16 cellular contexts compared by ENCODE assay signal in the genomic region with DNA sequence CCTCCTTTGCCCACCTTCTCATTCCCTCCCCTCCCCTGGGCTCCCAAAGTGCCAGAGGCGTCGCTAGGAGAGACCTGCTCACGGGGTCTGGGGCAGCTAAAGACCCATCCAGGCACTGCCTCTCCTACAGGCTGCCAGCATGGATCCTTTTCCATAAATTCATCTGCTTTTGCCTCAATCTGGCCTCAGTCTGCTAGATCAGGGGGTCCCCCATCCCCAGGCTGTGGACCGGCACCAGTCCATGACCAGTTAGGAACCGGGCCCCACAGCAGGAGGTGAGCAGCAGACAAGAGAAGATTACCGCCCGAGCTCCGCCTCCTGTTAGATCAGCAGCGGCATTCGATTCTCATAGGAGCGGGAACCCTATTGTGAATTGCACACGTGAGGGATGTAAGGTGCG. TPM values are rescaled to one million over a fixed set of nuclear protein-coding genes. Genes with fewer than 3 reads are reported as not detected.
DNase-seq lines count a peak whose midpoint lies in the region; ATAC-seq and TF ChIP-seq lines count a peak whose summit lies in the region.
"Had no signal": no experiment of that assay in that cellular context is flagged by ENCODE, and none has a peak within 500 bp of the region (broad histone marks: within the 10 kb centered on the region; RNA-seq: fewer than 3 reads in every experiment).

No MANE protein-coding gene starts in this region.

- 96% methylated on average over 13 of the region's 13 CpGs for WGBS in SK-N-SH (ENCODE audit: low lambda C conversion rate)

- H3K4me1 ChIP-seq in SK-N-SH (ENCODE audit: control insufficient read depth in 1 of 2, insufficient read depth in 2 of 2, low read depth in 1 of 2, low read length in 1 of 2), result no peaks in the 10 kb centered on the region
- H3K4me1 ChIP-seq in BLaER1 treated with 17β-estradiol and CSF1 and Interleukin-3, amounts not matched to agents 10 nM and 100 nM, result peaks cover 16 to 51% (median 47%) of the 10 kb centered on the region in 10 experiments
- H3K4me1 ChIP-seq in lower lobe of right lung, result no peaks in the 10 kb centered on the region

- peaks cover 49% of the 10 kb centered on the region for H3K36me3 Mint-ChIP-seq in activated T-helper 17 cell treated with anti-CD3 and anti-CD28 coated beads, Interleukin-2, amount 50 U/mL, for 72 hours (ENCODE audit: low read depth)

- H3F3A ChIP-seq in SK-N-SH (replicated peaks; ENCODE audit: insufficient read depth), result peaks cover 5% of the 10 kb centered on the region

- H4K20me1 ChIP-seq in SK-N-SH (ENCODE audit: insufficient read depth), result no peaks in the 10 kb centered on the region
- peaks cover 31 to 80% (median 58%) of the 10 kb centered on the region in 11 experiments; a peak in 21 of 22 replicates for H4K20me1 ChIP-seq in BLaER1 treated with 17β-estradiol and CSF1 and Interleukin-3, amounts not matched to agents 10 nM and 100 nM

- POLR2A ChIA-PET in SK-N-SH (lab: Yijun Ruan, JAX), result no interaction called here

- H3K4me3 ChIP-seq in SK-N-SH (ENCODE audit: low read depth in 2 of 2, low read length in 1 of 2) (no peak overlapping the region), lower lobe of right lung (no peak overlapping the region)
- H3K4me3 ChIP-seq in BLaER1 treated with 17β-estradiol and CSF1 and Interleukin-3, amounts not matched to agents 10 nM and 100 nM, result no peak overlapping the region
- H3K4me3 ChIP-seq: GM23248, K562 had no signal

- no peak overlapping the region for H3K9ac ChIP-seq in SK-N-SH
- H3K9ac ChIP-seq in BLaER1 treated with 17β-estradiol and CSF1 and Interleukin-3, amounts not matched to agents 10 nM and 100 nM, result 0 out of 22 replicates have a peak overlapping the region, but pooled peaks of 2 of the 11 experiments have one; percentile 5 to 65
- H3K9ac ChIP-seq: GM23248 had no signal

- no peaks in the 10 kb centered on the region for H3K9me2 ChIP-seq in SK-N-SH

- no peaks in the 10 kb centered on the region for H3K4me1 Mint-ChIP-seq in activated T-helper 17 cell treated with anti-CD3 and anti-CD28 coated beads, Interleukin-2, amount 50 U/mL, for 72 hours

- no peak for ATAC-seq in SK-N-SH treated with all-trans-retinoic acid at 6 μM for 48 hours
- ATAC-seq in lower lobe of right lung, result no peak
- ATAC-seq in sciatic nerve, result no peak
- ATAC-seq in HG02571 (IDR thresholded peaks at IDR 0.05; ENCODE audit: unreplicated experiment), result no peak
- no peak for ATAC-seq in activated T-helper 17 cell treated with anti-CD3 and anti-CD28 coated beads, Interleukin-2, amount 50 U/mL, for 72 hours (replicated peaks)
- ATAC-seq: K562 had no signal

- intact Hi-C loops in lower lobe of right lung (cut with DNase I) (no loop called here), sciatic nerve (cut with DNase I) (no loop called here)

- no peak overlapping the region for H3K27ac Mint-ChIP-seq in activated T-helper 17 cell treated with anti-CD3 and anti-CD28 coated beads, Interleukin-2, amount 50 U/mL, for 72 hours

- no peak overlapping the region for H3K4me3 Mint-ChIP-seq in activated T-helper 17 cell treated with anti-CD3 and anti-CD28 coated beads, Interleukin-2, amount 50 U/mL, for 72 hours

- H3K27ac ChIP-seq in SK-N-SH (ENCODE audit: low read depth in 2 of 2, low read length in 1 of 2) (no peak overlapping the region), lower lobe of right lung (no peak overlapping the region)
- H3K27ac ChIP-seq in BLaER1 treated with 17β-estradiol and CSF1 and Interleukin-3, amounts not matched to agents 10 nM and 100 nM, result peak overlapping the region in 1 of 11 experiments; percentile 1; a peak in 1 of 22 replicates
- H3K27ac ChIP-seq: 22Rv1, GM23248 had no signal

- peaks cover 5% of the 10 kb centered on the region; the same call in 1 of the 2 replicates for H3K79me2 ChIP-seq in SK-N-SH (ENCODE audit: insufficient read depth)

- H3K4me2 ChIP-seq in SK-N-SH, result no peak overlapping the region
- peak overlapping the region; percentile 59 to 91 (median 73); a peak in 21 of 22 replicates for H3K4me2 ChIP-seq in BLaER1 treated with 17β-estradiol and CSF1 and Interleukin-3, amounts not matched to agents 10 nM and 100 nM

- H2AFZ ChIP-seq in SK-N-SH (ENCODE audit: low read depth), result no peak overlapping the region
- H2AFZ ChIP-seq: GM23248 had no signal

- no peaks in the 10 kb centered on the region for H3K27me3 Mint-ChIP-seq in activated T-helper 17 cell treated with anti-CD3 and anti-CD28 coated beads, Interleukin-2, amount 50 U/mL, for 72 hours

- H3K9me3 Mint-ChIP-seq in activated T-helper 17 cell treated with anti-CD3 and anti-CD28 coated beads, Interleukin-2, amount 50 U/mL, for 72 hours, result no peaks in the 10 kb centered on the region

- TF ChIP-seq CTCF in SK-N-SH (IDR thresholded peaks at IDR 0.05), result no peak
- TF ChIP-seq CTCF in lower lobe of right lung (IDR thresholded peaks at IDR 0.05), result no peak

- CTCF ChIA-PET in SK-N-SH (lab: Yijun Ruan, JAX), result interaction anchor here (0.9 to 8.9 kb wide), 3 partner anchors 20 to 561 kb away, joined by 3 to 84 read pairs (median 11); no protein-coding TSS in a partner anchor

- no peak for TF ChIP-seq EP300 in SK-N-SH (IDR thresholded peaks at IDR 0.05; ENCODE audit: borderline replicate concordance in 1 of 2, low read depth in 1 of 2, low read length in 1 of 2)

- no peak for TF ChIP-seq RAD21 in SK-N-SH (IDR thresholded peaks at IDR 0.05; ENCODE audit: low read length)

- H3K36me3 ChIP-seq in SK-N-SH (replicated peaks in 1 of 2; ENCODE audit: control insufficient read depth in 1 of 2, insufficient read depth in 2 of 2, low read length in 1 of 2), result peaks cover 7 to 37% of the 10 kb centered on the region in 2 experiments
- H3K36me3 ChIP-seq in BLaER1 treated with 17β-estradiol and CSF1 and Interleukin-3, amounts not matched to agents 10 nM and 100 nM, result peaks cover 10 to 56% (median 36%) of the 10 kb centered on the region in 11 experiments; a peak in 20 of 22 replicates
- H3K36me3 ChIP-seq in lower lobe of right lung, result peaks cover 54% of the 10 kb centered on the region

- DNase-seq in SK-N-SH (peak; percentile 19), lower lobe of right lung (peak; percentile 29), sciatic nerve (ENCODE audit: low spot score) (peak; percentile 43)
- DNase-seq in activated CD4-positive, alpha-beta T cell treated with anti-CD3 and anti-CD28 coated beads for 4 hours, result no peak
- DNase-seq: DMS79 treated with DMSO at 0.1 percent for 48 hours, NCI-H1417, NCI-H187 treated with DMSO at 0.1 percent for 48 hours, NCI-H69 had no signal

- H3K9me3 ChIP-seq in SK-N-SH (no peaks in the 10 kb centered on the region), lower lobe of right lung (no peaks in the 10 kb centered on the region)
- no peaks in the 10 kb centered on the region for H3K9me3 ChIP-seq in BLaER1 treated with 17β-estradiol and CSF1 and Interleukin-3, amounts not matched to agents 10 nM and 100 nM (replicated peaks in 1 of 11)

- H3K27me3 ChIP-seq in SK-N-SH (ENCODE audit: insufficient read depth), result no peaks in the 10 kb centered on the region
- H3K27me3 ChIP-seq in BLaER1 treated with 17β-estradiol and CSF1 and Interleukin-3, amounts not matched to agents 10 nM and 100 nM, result no peaks in the 10 kb centered on the region
- H3K27me3 ChIP-seq in lower lobe of right lung (ENCODE audit: low read depth), result no peaks in the 10 kb centered on the region

TF ChIP-seq in SK-N-SH, 30 proteins besides CTCF, POLR2A, EP300 and RAD21 (continues in another document):
- TF ChIP-seq FOSL2 (IDR thresholded peaks at IDR 0.05; ENCODE audit: borderline replicate concordance, low read depth), result no peak
- TF ChIP-seq, protein P1, sequence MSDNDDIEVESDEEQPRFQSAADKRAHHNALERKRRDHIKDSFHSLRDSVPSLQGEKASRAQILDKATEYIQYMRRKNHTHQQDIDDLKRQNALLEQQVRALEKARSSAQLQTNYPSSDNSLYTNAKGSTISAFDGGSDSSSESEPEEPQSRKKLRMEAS (IDR thresholded peaks at IDR 0.05; ENCODE audit: low read depth), result no peak
- TF ChIP-seq CHD2 (IDR thresholded peaks at IDR 0.05; ENCODE audit: low read length, partially characterized antibody), result no peak
- TF ChIP-seq TAF1 (IDR thresholded peaks at IDR 0.05; ENCODE audit: borderline replicate concordance, low read depth, low read length), result no peak
- no peak for TF ChIP-seq NFIC (IDR thresholded peaks at IDR 0.05; ENCODE audit: borderline replicate concordance)

TF ChIP-seq in SK-N-SH treated with all-trans-retinoic acid at 6 μM for 48 hours, 23 proteins besides CTCF, POLR2A, EP300 and RAD21 (continues in another document):
- TF ChIP-seq ZFP30 (CRISPR knock-in tag; IDR thresholded peaks at IDR 0.05), result no peak
- TF ChIP-seq SNAI2 (CRISPR knock-in tag; IDR thresholded peaks at IDR 0.05), result no peak
- TF ChIP-seq ZNF8 (CRISPR knock-in tag; IDR thresholded peaks at IDR 0.05), result no peak
- TF ChIP-seq, protein P2, sequence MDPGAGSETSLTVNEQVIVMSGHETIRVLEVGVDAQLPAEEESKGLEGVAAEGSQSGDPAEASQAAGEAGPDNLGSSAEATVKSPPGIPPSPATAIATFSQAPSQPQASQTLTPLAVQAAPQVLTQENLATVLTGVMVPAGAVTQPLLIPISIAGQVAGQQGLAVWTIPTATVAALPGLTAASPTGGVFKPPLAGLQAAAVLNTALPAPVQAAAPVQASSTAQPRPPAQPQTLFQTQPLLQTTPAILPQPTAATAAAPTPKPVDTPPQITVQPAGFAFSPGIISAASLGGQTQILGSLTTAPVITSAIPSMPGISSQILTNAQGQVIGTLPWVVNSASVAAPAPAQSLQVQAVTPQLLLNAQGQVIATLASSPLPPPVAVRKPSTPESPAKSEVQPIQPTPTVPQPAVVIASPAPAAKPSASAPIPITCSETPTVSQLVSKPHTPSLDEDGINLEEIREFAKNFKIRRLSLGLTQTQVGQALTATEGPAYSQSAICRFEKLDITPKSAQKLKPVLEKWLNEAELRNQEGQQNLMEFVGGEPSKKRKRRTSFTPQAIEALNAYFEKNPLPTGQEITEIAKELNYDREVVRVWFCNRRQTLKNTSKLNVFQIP (CRISPR knock-in tag; IDR thresholded peaks at IDR 0.05; ENCODE audit: borderline replicate concordance, low read depth), result no peak

RNA-seq across cellular contexts. Expression of gene LTO1, which starts 12.3 kb away (rescaled TPM):
- 30.8 and 33.1 TPM in 2 replicates for polyA plus RNA-seq in SK-N-SH (2012; rRNA removed)
- 27.2 and 30.5 TPM in 2 replicates for polyA plus RNA-seq in SK-N-SH (2012; cell fraction: cytosol; rRNA removed)
- 93.5 and 102 TPM in 2 replicates for polyA plus RNA-seq in SK-N-SH (2012; cell fraction: nucleus; rRNA removed)
- total RNA-seq in lower lobe of right lung (23.7 TPM), sciatic nerve (35.2 TPM)
- 10 to 100 TPM; 20.4 to 25.6 TPM for total RNA-seq in activated T-helper 17 cell treated with anti-CD3 and anti-CD28 coated beads, Interleukin-2, amount 50 U/mL, for 72 hours

RNA-seq across cellular contexts. Expression of gene CCND1, which starts 21.9 kb away (rescaled TPM):
- polyA plus RNA-seq in SK-N-SH (2012; rRNA removed), result 242 and 285 TPM in 2 replicates
- polyA plus RNA-seq in SK-N-SH (2012; cell fraction: cytosol; rRNA removed), result 196 and 213 TPM in 2 replicates
- 319 and 430 TPM in 2 replicates for polyA plus RNA-seq in SK-N-SH (2012; cell fraction: nucleus; rRNA removed)
- 202 TPM for total RNA-seq in lower lobe of right lung
- 192 TPM for total RNA-seq in sciatic nerve
- 1 to 10 TPM in 1 of 2 donors, under 1 TPM in 1; 0.82 to 3.7 TPM for total RNA-seq in activated T-helper 17 cell treated with anti-CD3 and anti-CD28 coated beads, Interleukin-2, amount 50 U/mL, for 72 hours

RNA-seq across cellular contexts. Expression of gene FGF19, which starts 41.0 kb away (rescaled TPM):
- polyA plus RNA-seq in SK-N-SH (2012; rRNA removed), result not detected in 2 replicates
- polyA plus RNA-seq in SK-N-SH (2012; cell fraction: cytosol; rRNA removed), result not detected in 2 replicates
- polyA plus RNA-seq in SK-N-SH (2012; cell fraction: nucleus; rRNA removed), result 0.02 TPM in 1 of 2 replicates, not detected in the other
- not detected for total RNA-seq in lower lobe of right lung
- not detected for total RNA-seq in sciatic nerve
- total RNA-seq in activated T-helper 17 cell treated with anti-CD3 and anti-CD28 coated beads, Interleukin-2, amount 50 U/mL, for 72 hours, result not detected
- total RNA-seq: GM23248 had no signal
- polyA plus RNA-seq: BJ, GM23248, K562 had no signal

Comparison
In these comparisons a context has a peak if more than half of its experiments do, and no peak if none do; other contexts are left out.
1. DNase-seq: peak in SK-N-SH (single experiment), lower lobe of right lung (single experiment) and sciatic nerve (single experiment); none in activated CD4-positive, alpha-beta T cell treated with anti-CD3 and anti-CD28 coated beads for 4 hours (0 of 2).
2. RNA of gene CCND1, which starts 21.9 kb away (total RNA-seq): 202 TPM in lower lobe of right lung (single experiment) and 192 TPM in sciatic nerve (single experiment); 0.82 to 3.7 TPM in activated T-helper 17 cell treated with anti-CD3 and anti-CD28 coated beads, Interleukin-2, amount 50 U/mL, for 72 hours; every median in the first group is over 10 times any median in the second.